12 cellular contexts compared by ENCODE assay signal in the genomic region with DNA sequence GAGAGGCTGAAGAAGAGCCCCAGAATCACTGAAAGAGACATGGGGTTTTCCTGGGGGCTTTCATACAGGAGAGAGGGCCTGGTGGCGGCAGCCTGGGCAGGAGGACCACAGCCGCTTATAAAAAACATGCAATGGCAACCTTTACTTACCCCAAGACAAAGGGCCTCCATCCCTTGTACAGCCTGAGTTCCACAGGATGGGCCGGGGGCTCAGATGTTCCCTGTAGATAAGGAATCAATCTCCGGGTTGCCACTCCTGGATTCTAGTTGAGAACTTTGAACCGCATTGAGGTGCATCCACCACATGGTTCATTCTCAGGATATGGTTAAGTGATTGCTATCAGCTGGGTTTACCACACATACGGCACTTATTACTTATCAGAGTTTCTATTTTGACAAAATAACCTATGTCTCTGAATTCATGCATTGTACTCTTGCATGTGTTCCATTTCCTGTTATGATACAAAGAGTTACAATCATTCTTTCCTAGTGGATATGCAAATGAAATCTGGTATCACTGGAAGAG.
A peak's percentile ranks its signal among the peaks of the same experiment; 100 is the strongest.
DNase-seq lines count a peak whose midpoint lies in the region; ATAC-seq, FAIRE-seq and TF ChIP-seq lines count a peak whose summit lies in the region.
"Had no signal": no experiment of that assay in that cellular context is flagged by ENCODE, and none has a peak within 500 bp of the region (broad histone marks: within the 10 kb centered on the region; RNA-seq: fewer than 3 reads in every experiment).

No MANE protein-coding gene starts in this region.

- intact Hi-C loops in CD8-positive, alpha-beta T cell (cut with DNase I, micrococcal nuclease) = no loop called here
- intact Hi-C loops in Right ventricle myocardium superior (cut with DNase I) = no loop called here

- no peaks in the 10 kb centered on the region for H3K36me3 Mint-ChIP-seq in activated T-cell treated with anti-CD3 and anti-CD28 coated beads, Interleukin-2, amount 50 U/mL, for 4 hours (ENCODE audit: insufficient read depth)
- no peaks in the 10 kb centered on the region for H3K36me3 Mint-ChIP-seq in stimulated activated naive CD8-positive, alpha-beta T cell treated with anti-CD3 and anti-CD28 coated beads, Interleukin-15, Interleukin-2, amounts not matched to agents 100 ng/mL and 50 ng/mL, for 24 hours (ENCODE audit: low read depth)
- no peaks in the 10 kb centered on the region for H3K36me3 Mint-ChIP-seq in CD8-positive, alpha-beta T cell

- no peak for TF ChIP-seq POLR2A in H54 (IDR thresholded peaks at IDR 0.05; ENCODE audit: low read depth, low read length)

- no peak overlapping the region for H3K4me3 Mint-ChIP-seq in activated T-cell treated with anti-CD3 and anti-CD28 coated beads, Interleukin-2, amount 50 U/mL, for 4 hours
- H3K4me3 Mint-ChIP-seq in stimulated activated naive CD8-positive, alpha-beta T cell treated with anti-CD3 and anti-CD28 coated beads, Interleukin-15, Interleukin-2, amounts not matched to agents 100 ng/mL and 50 ng/mL, for 24 hours = no peak overlapping the region
- H3K4me3 Mint-ChIP-seq in CD8-positive, alpha-beta T cell = no peak overlapping the region

- peaks cover 6% of the 10 kb centered on the region for H3K9me3 Mint-ChIP-seq in activated T-cell treated with anti-CD3 and anti-CD28 coated beads, Interleukin-2, amount 50 U/mL, for 4 hours
- peaks cover 10% of the 10 kb centered on the region for H3K9me3 Mint-ChIP-seq in stimulated activated naive CD8-positive, alpha-beta T cell treated with anti-CD3 and anti-CD28 coated beads, Interleukin-15, Interleukin-2, amounts not matched to agents 100 ng/mL and 50 ng/mL, for 24 hours
- H3K9me3 Mint-ChIP-seq in CD8-positive, alpha-beta T cell = peaks cover 3% of the 10 kb centered on the region

- no peaks in the 10 kb centered on the region for H3K27me3 ChIP-seq in CD8-positive, alpha-beta T cell (ENCODE audit: insufficient read depth, low read length)

- no peak for FAIRE-seq in H54 (lab: Jason Lieb, UNC)

- no peaks in the 10 kb centered on the region for H3K4me1 ChIP-seq in CD8-positive, alpha-beta T cell (ENCODE audit: insufficient read depth, low read length)
- H3K4me1 ChIP-seq: psoas muscle had no signal

- peak; percentile 63 to 77 for ATAC-seq in activated T-cell treated with anti-CD3 and anti-CD28 coated beads, Interleukin-2, amount 50 U/mL, for 4 hours
- ATAC-seq in HG02759 (IDR thresholded peaks at IDR 0.05; ENCODE audit: unreplicated experiment) = peak; percentile 89
- ATAC-seq in HG03575 (IDR thresholded peaks at IDR 0.05; ENCODE audit: extremely low read depth, insufficient number of reproducible peaks, low FRiP score, unreplicated experiment) = peak; percentile 82
- ATAC-seq in CD8-positive, alpha-beta T cell = no peak
- no peak for ATAC-seq in Right ventricle myocardium superior (ENCODE audit: poor library complexity)
- ATAC-seq: Panc1, psoas muscle had no signal

- no peak overlapping the region for H3K27ac ChIP-seq in CD8-positive, alpha-beta T cell (ENCODE audit: low read depth, low read length)
- H3K27ac ChIP-seq: psoas muscle had no signal

- H3K27me3 Mint-ChIP-seq in activated T-cell treated with anti-CD3 and anti-CD28 coated beads, Interleukin-2, amount 50 U/mL, for 4 hours (ENCODE audit: low read depth) = no peaks in the 10 kb centered on the region
- no peaks in the 10 kb centered on the region for H3K27me3 Mint-ChIP-seq in stimulated activated naive CD8-positive, alpha-beta T cell treated with anti-CD3 and anti-CD28 coated beads, Interleukin-15, Interleukin-2, amounts not matched to agents 100 ng/mL and 50 ng/mL, for 24 hours
- no peaks in the 10 kb centered on the region for H3K27me3 Mint-ChIP-seq in CD8-positive, alpha-beta T cell (ENCODE audit: low read depth)

- CTCF ChIA-PET in CD8-positive, alpha-beta T cell (lab: Charles Lee) = no interaction called here

- POLR2A ChIA-PET in CD8-positive, alpha-beta T cell (lab: Charles Lee) = no interaction called here

- no peak for DNase-seq in activated T-cell treated with anti-CD3 and anti-CD28 coated beads, Interleukin-2, amount 50 U/mL, for 4 hours
- no peak for DNase-seq in activated T-cell treated with anti-CD3 and anti-CD28 coated beads, Interleukin-2, amount 50 U/mL, for 1 hour
- DNase-seq in CD8-positive, alpha-beta T cell = no peak
- DNase-seq in Right ventricle myocardium superior (no peak), H54 (ENCODE audit: insufficient read length, low spot score) (no peak)
- DNase-seq: effector CD8-positive, alpha-beta T cell; kidney glomerular epithelial cell; psoas muscle had no signal

- peaks cover 9% of the 10 kb centered on the region for H3K4me1 Mint-ChIP-seq in activated T-cell treated with anti-CD3 and anti-CD28 coated beads, Interleukin-2, amount 50 U/mL, for 4 hours (ENCODE audit: low read depth)
- peaks cover 22% of the 10 kb centered on the region for H3K4me1 Mint-ChIP-seq in stimulated activated naive CD8-positive, alpha-beta T cell treated with anti-CD3 and anti-CD28 coated beads, Interleukin-15, Interleukin-2, amounts not matched to agents 100 ng/mL and 50 ng/mL, for 24 hours (ENCODE audit: low read depth)
- no peaks in the 10 kb centered on the region for H3K4me1 Mint-ChIP-seq in CD8-positive, alpha-beta T cell (ENCODE audit: low read depth)

- no peaks in the 10 kb centered on the region for H3K36me3 ChIP-seq in CD8-positive, alpha-beta T cell (ENCODE audit: insufficient read depth, low read length)

- no peak overlapping the region for H3K4me3 ChIP-seq in CD8-positive, alpha-beta T cell (ENCODE audit: low read depth, low read length)
- H3K4me3 ChIP-seq: psoas muscle had no signal

- TF ChIP-seq CTCF in CD8-positive, alpha-beta T cell (IDR thresholded peaks at IDR 0.05) = no peak

- H3K9me3 ChIP-seq in CD8-positive, alpha-beta T cell (ENCODE audit: low read length) = no peaks in the 10 kb centered on the region
- H3K9me3 ChIP-seq: psoas muscle had no signal

- peak overlapping the region; percentile 63 for H3K27ac Mint-ChIP-seq in stimulated activated naive CD8-positive, alpha-beta T cell treated with anti-CD3 and anti-CD28 coated beads, Interleukin-15, Interleukin-2, amounts not matched to agents 100 ng/mL and 50 ng/mL, for 24 hours
- no peak overlapping the region for H3K27ac Mint-ChIP-seq in CD8-positive, alpha-beta T cell

Comparison
In these comparisons a context has a peak if more than half of its experiments do, and no peak if none do; other contexts are left out.
1. ATAC-seq: peak in activated T-cell treated with anti-CD3 and anti-CD28 coated beads, Interleukin-2, amount 50 U/mL, for 4 hours (2 of 2), HG02759 (single experiment) and HG03575 (single experiment); none in CD8-positive, alpha-beta T cell (single experiment) and Right ventricle myocardium superior (single experiment).